ENCODE assay signal across 2 cellular contexts in the genomic region with DNA sequence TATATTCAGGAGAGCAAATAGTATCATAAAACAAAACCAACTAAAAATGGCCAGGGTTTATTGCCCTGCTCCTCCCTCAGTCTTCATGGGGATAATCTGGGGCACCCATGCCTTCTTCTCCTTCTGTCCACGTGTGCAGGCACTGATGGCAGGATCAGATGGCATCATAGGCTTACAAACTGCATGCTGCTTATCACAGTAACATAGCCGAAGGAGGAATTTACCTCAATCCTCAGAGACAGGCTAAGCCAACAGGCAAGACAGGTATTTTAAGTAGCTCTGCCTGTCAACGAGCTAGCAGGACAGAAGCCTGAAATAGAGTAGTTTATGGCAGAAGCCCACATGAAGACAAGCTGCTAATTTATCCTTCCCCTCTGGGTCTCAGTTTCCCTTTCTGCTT.
TF ChIP-seq lines count a peak whose summit lies in the region.

No MANE protein-coding gene starts in this region.

TF ChIP-seq in liver, 16 proteins besides CTCF, POLR2A, EP300 and RAD21:
- TF ChIP-seq, protein P1, sequence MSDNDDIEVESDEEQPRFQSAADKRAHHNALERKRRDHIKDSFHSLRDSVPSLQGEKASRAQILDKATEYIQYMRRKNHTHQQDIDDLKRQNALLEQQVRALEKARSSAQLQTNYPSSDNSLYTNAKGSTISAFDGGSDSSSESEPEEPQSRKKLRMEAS (IDR thresholded peaks at IDR 0.05) = no peak
- TF ChIP-seq JUND (IDR thresholded peaks at IDR 0.05) = no peak
- no peak for TF ChIP-seq RXRA (IDR thresholded peaks at IDR 0.05)
- TF ChIP-seq HNF4A (conservative IDR thresholded peaks at IDR 0.05) = no peak
- no peak for TF ChIP-seq GABPA (IDR thresholded peaks at IDR 0.05 in 1 of 2, conservative IDR thresholded peaks at IDR 0.05 in 1 of 2)
- TF ChIP-seq, protein P2, sequence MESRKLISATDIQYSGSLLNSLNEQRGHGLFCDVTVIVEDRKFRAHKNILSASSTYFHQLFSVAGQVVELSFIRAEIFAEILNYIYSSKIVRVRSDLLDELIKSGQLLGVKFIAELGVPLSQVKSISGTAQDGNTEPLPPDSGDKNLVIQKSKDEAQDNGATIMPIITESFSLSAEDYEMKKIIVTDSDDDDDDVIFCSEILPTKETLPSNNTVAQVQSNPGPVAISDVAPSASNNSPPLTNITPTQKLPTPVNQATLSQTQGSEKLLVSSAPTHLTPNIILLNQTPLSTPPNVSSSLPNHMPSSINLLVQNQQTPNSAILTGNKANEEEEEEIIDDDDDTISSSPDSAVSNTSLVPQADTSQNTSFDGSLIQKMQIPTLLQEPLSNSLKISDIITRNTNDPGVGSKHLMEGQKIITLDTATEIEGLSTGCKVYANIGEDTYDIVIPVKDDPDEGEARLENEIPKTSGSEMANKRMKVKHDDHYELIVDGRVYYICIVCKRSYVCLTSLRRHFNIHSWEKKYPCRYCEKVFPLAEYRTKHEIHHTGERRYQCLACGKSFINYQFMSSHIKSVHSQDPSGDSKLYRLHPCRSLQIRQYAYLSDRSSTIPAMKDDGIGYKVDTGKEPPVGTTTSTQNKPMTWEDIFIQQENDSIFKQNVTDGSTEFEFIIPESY (IDR thresholded peaks at IDR 0.05) = no peak
- no peak for TF ChIP-seq FOXA2 (IDR thresholded peaks at IDR 0.05)
- TF ChIP-seq SP1 (IDR thresholded peaks at IDR 0.05) = no peak
- TF ChIP-seq, protein P3, sequence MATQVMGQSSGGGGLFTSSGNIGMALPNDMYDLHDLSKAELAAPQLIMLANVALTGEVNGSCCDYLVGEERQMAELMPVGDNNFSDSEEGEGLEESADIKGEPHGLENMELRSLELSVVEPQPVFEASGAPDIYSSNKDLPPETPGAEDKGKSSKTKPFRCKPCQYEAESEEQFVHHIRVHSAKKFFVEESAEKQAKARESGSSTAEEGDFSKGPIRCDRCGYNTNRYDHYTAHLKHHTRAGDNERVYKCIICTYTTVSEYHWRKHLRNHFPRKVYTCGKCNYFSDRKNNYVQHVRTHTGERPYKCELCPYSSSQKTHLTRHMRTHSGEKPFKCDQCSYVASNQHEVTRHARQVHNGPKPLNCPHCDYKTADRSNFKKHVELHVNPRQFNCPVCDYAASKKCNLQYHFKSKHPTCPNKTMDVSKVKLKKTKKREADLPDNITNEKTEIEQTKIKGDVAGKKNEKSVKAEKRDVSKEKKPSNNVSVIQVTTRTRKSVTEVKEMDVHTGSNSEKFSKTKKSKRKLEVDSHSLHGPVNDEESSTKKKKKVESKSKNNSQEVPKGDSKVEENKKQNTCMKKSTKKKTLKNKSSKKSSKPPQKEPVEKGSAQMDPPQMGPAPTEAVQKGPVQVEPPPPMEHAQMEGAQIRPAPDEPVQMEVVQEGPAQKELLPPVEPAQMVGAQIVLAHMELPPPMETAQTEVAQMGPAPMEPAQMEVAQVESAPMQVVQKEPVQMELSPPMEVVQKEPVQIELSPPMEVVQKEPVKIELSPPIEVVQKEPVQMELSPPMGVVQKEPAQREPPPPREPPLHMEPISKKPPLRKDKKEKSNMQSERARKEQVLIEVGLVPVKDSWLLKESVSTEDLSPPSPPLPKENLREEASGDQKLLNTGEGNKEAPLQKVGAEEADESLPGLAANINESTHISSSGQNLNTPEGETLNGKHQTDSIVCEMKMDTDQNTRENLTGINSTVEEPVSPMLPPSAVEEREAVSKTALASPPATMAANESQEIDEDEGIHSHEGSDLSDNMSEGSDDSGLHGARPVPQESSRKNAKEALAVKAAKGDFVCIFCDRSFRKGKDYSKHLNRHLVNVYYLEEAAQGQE (IDR thresholded peaks at IDR 0.05) = no peak
- TF ChIP-seq HNF4G (IDR thresholded peaks at IDR 0.05) = no peak
- TF ChIP-seq, protein P4, sequence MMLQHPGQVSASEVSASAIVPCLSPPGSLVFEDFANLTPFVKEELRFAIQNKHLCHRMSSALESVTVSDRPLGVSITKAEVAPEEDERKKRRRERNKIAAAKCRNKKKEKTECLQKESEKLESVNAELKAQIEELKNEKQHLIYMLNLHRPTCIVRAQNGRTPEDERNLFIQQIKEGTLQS (IDR thresholded peaks at IDR 0.05) = no peak
- no peak for TF ChIP-seq TAF1 (conservative IDR thresholded peaks at IDR 0.05)
- no peak for TF ChIP-seq FOXA1 (IDR thresholded peaks at IDR 0.05)
- no peak for TF ChIP-seq YY1 (IDR thresholded peaks at IDR 0.05)
- no peak for TF ChIP-seq EGR1 (IDR thresholded peaks at IDR 0.05; ENCODE audit: low read depth in 2 of 2)
- no peak for TF ChIP-seq NR2F2 (IDR thresholded peaks at IDR 0.05)

TF ChIP-seq in HepG2, 621 proteins besides CTCF, POLR2A, EP300 and RAD21:
- no peak for TF ChIP-seq ZNF629 (CRISPR knock-in tag; conservative IDR thresholded peaks at IDR 0.05)
- TF ChIP-seq ZNF33B (CRISPR knock-in tag; IDR thresholded peaks at IDR 0.05) = no peak
- TF ChIP-seq, protein P5, sequence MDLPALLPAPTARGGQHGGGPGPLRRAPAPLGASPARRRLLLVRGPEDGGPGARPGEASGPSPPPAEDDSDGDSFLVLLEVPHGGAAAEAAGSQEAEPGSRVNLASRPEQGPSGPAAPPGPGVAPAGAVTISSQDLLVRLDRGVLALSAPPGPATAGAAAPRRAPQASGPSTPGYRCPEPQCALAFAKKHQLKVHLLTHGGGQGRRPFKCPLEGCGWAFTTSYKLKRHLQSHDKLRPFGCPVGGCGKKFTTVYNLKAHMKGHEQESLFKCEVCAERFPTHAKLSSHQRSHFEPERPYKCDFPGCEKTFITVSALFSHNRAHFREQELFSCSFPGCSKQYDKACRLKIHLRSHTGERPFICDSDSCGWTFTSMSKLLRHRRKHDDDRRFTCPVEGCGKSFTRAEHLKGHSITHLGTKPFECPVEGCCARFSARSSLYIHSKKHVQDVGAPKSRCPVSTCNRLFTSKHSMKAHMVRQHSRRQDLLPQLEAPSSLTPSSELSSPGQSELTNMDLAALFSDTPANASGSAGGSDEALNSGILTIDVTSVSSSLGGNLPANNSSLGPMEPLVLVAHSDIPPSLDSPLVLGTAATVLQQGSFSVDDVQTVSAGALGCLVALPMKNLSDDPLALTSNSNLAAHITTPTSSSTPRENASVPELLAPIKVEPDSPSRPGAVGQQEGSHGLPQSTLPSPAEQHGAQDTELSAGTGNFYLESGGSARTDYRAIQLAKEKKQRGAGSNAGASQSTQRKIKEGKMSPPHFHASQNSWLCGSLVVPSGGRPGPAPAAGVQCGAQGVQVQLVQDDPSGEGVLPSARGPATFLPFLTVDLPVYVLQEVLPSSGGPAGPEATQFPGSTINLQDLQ (CRISPR knock-in tag; IDR thresholded peaks at IDR 0.05) = no peak
- TF ChIP-seq ZNF773 (CRISPR knock-in tag; IDR thresholded peaks at IDR 0.05; ENCODE audit: borderline replicate concordance) = no peak
- no peak for TF ChIP-seq MIXL1 (CRISPR knock-in tag; IDR thresholded peaks at IDR 0.05)
- no peak for TF ChIP-seq RXRA (CRISPR knock-in tag; IDR thresholded peaks at IDR 0.05)
- TF ChIP-seq, protein P6, sequence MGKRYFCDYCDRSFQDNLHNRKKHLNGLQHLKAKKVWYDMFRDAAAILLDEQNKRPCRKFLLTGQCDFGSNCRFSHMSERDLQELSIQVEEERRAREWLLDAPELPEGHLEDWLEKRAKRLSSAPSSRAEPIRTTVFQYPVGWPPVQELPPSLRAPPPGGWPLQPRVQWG (CRISPR knock-in tag; IDR thresholded peaks at IDR 0.05; ENCODE audit: borderline replicate concordance, low read depth) = no peak
- TF ChIP-seq GATAD2A (CRISPR knock-in tag; IDR thresholded peaks at IDR 0.05) = no peak
- TF ChIP-seq, protein P7, sequence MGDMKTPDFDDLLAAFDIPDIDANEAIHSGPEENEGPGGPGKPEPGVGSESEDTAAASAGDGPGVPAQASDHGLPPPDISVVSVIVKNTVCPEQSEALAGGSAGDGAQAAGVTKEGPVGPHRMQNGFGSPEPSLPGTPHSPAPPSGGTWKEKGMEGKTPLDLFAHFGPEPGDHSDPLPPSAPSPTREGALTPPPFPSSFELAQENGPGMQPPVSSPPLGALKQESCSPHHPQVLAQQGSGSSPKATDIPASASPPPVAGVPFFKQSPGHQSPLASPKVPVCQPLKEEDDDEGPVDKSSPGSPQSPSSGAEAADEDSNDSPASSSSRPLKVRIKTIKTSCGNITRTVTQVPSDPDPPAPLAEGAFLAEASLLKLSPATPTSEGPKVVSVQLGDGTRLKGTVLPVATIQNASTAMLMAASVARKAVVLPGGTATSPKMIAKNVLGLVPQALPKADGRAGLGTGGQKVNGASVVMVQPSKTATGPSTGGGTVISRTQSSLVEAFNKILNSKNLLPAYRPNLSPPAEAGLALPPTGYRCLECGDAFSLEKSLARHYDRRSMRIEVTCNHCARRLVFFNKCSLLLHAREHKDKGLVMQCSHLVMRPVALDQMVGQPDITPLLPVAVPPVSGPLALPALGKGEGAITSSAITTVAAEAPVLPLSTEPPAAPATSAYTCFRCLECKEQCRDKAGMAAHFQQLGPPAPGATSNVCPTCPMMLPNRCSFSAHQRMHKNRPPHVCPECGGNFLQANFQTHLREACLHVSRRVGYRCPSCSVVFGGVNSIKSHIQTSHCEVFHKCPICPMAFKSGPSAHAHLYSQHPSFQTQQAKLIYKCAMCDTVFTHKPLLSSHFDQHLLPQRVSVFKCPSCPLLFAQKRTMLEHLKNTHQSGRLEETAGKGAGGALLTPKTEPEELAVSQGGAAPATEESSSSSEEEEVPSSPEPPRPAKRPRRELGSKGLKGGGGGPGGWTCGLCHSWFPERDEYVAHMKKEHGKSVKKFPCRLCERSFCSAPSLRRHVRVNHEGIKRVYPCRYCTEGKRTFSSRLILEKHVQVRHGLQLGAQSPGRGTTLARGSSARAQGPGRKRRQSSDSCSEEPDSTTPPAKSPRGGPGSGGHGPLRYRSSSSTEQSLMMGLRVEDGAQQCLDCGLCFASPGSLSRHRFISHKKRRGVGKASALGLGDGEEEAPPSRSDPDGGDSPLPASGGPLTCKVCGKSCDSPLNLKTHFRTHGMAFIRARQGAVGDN (CRISPR knock-in tag; IDR thresholded peaks at IDR 0.05) = no peak
- TF ChIP-seq ZNF20 (CRISPR knock-in tag; IDR thresholded peaks at IDR 0.05) = no peak
- no peak for TF ChIP-seq KLF9 (CRISPR knock-in tag; IDR thresholded peaks at IDR 0.05; ENCODE audit: low read depth)
- TF ChIP-seq, protein P8, sequence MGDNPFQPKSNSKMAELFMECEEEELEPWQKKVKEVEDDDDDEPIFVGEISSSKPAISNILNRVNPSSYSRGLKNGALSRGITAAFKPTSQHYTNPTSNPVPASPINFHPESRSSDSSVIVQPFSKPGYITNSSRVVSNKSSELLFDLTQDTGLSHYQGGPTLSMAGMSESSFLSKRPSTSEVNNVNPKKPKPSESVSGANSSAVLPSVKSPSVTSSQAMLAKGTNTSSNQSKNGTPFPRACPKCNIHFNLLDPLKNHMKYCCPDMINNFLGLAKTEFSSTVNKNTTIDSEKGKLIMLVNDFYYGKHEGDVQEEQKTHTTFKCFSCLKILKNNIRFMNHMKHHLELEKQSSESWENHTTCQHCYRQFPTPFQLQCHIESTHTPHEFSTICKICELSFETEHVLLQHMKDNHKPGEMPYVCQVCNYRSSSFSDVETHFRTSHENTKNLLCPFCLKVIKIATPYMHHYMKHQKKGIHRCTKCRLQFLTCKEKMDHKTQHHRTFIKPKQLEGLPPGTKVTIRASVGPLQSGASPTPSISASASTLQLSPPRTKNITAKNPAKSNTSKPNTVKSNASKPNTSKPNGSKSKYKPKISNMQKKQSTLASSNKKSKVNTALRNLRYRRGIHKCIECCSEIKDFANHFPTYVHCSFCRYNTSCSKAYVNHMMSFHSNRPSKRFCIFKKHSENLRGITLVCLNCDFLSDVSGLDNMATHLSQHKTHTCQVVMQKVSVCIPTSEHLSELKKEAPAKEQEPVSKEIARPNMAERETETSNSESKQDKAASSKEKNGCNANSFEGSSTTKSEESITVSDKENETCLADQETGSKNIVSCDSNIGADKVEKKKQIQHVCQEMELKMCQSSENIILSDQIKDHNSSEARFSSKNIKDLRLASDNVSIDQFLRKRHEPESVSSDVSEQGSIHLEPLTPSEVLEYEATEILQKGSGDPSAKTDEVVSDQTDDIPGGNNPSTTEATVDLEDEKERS (CRISPR knock-in tag; IDR thresholded peaks at IDR 0.05) = no peak
- TF ChIP-seq CAMTA2 (CRISPR knock-in tag; IDR thresholded peaks at IDR 0.05; ENCODE audit: borderline replicate concordance) = no peak
- TF ChIP-seq KLF15 (CRISPR knock-in tag; IDR thresholded peaks at IDR 0.05; ENCODE audit: borderline replicate concordance) = no peak
- TF ChIP-seq SP140L (CRISPR knock-in tag; IDR thresholded peaks at IDR 0.05; ENCODE audit: borderline replicate concordance) = no peak
- no peak for TF ChIP-seq ZNF10 (CRISPR knock-in tag; IDR thresholded peaks at IDR 0.05; ENCODE audit: borderline replicate concordance, low read depth)
- no peak for TF ChIP-seq RBM39 (IDR thresholded peaks at IDR 0.05; ENCODE audit: low read depth, low read length, poor library complexity, severe bottlenecking)
